ENCODE assay signal across 19 cellular contexts in the genomic region with DNA sequence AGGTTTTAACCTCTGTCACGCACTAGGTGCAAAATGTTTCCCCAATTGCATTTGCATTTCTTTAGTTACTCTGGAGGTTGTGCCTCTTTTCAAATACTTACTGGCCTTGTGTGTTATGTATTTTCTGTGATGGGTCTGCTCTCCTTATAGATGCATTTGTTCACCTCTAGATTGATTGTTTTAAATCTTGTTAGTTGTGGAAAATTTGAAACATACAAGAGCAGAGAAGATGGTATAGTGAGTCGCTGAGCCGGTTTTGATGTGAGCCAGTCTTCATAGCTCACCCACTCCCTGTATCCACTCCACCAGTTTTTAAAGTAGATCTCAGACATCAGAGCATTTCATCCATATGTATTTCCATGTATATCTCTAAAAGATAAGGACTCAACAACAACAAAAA.
"Had no signal": no experiment of that assay in that cellular context is flagged by ENCODE, and none has a peak within 500 bp of the region (broad histone marks: within the 10 kb centered on the region; RNA-seq: fewer than 3 reads in every experiment).

No MANE protein-coding gene starts in this region.

- H3K9me3 Mint-ChIP-seq: mesothelial cell of epicardium, naive B cell, nephron progenitor cell had no signal

- H3K4me3 Mint-ChIP-seq: mesothelial cell of epicardium, nephron progenitor cell had no signal

- H3K4me1 Mint-ChIP-seq: mesothelial cell of epicardium had no signal

- H3K4me1 ChIP-seq: breast epithelium, foreskin keratinocyte, right lobe of liver had no signal

- H3K27me3 Mint-ChIP-seq: naive B cell had no signal

- ATAC-seq: esophagus mucosa, foreskin keratinocyte, heart right ventricle, right lobe of liver had no signal

- DNase-seq: activated CD4-positive, alpha-beta T cell treated with anti-CD3 and anti-CD28 coated beads for 1 hour; activated CD8-positive, alpha-beta memory T cell treated with anti-CD3 and anti-CD28 coated beads for 24 hours; activated naive CD4-positive, alpha-beta T cell treated with Interleukin-2 at 50 U/mL for 16 hours; central memory CD4-positive, alpha-beta T cell; foreskin keratinocyte; heart right ventricle; naive B cell; nephron progenitor cell; right lobe of liver; stimulated activated CD4-positive, alpha-beta T cell treated with anti-CD3 and anti-CD28 coated beads, Interleukin-2, amount 100 ng/mL, for 48 hours; stomach; T-helper 2 cell; thyroid gland; upper lobe of left lung had no signal

- H3K27ac ChIP-seq: breast epithelium, foreskin keratinocyte, heart right ventricle, neutrophil, right lobe of liver, stomach, thyroid gland, upper lobe of left lung, vagina had no signal

- H3K27ac Mint-ChIP-seq: mesothelial cell of epicardium, nephron progenitor cell had no signal

- H3K9me3 ChIP-seq: breast epithelium, heart right ventricle, neutrophil, right lobe of liver, stomach, thyroid gland, upper lobe of left lung, vagina had no signal

- H3K27me3 ChIP-seq: breast epithelium, foreskin keratinocyte, heart right ventricle, neutrophil, right lobe of liver, stomach, thyroid gland, upper lobe of left lung, vagina had no signal

- H3K4me3 ChIP-seq: breast epithelium, heart right ventricle, right lobe of liver, stomach, thyroid gland, upper lobe of left lung, vagina had no signal
